ENCODE assay signal across 7 cellular contexts in the genomic region with DNA sequence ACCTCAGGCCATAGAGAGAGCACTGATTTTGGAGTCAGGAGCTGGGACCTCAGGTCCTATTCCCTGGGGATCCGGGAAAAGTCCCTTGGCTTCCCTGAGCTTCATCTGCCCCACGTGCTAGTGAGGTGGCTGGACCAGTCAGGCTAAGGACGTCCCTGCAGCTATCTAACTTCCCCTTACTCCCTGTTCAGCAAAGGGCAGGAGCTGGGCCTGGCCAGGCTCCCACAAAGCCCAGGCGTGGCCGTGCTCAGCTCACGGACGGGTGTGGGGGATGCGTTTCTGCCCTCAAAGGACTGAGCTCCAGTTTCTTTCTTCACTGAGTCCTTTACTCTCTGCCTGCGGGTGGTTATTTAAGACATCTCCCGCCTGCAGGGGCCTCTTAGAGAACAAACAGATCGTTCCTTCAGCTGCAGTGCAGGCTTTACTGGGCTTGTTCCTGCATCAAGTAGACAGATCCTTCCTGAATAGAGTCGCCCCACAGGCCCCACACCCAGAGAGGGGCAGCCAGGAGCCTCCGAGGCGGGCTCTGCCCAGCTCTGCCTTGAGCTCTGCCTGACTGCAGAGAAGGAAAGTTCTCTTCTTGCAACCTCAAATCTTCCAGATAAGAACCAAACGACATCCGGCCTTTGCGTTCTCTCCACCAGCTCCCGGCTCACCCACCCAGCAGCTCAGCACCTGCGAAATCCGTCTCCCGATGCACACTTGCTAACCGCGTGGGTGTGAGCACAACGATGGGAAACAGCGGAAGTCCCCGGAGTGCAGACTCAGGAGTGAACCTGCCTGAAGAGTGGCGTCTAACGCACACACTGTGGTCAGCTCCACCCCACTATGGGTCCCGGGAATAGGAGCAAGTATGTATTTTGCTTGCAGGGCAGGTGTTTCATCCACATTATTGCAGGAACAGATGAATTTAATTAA.
DNase-seq lines count a peak whose midpoint lies in the region; ATAC-seq, FAIRE-seq and TF ChIP-seq lines count a peak whose summit lies in the region.
"Not testable (repeated sequence)": the region's sequence is repeated elsewhere in the genome, so short reads cannot be mapped to it uniquely, and the experiment has no call there.

No MANE protein-coding gene starts in this region.

- H3K36me3 ChIP-seq in RWPE2 (ENCODE audit: low read depth); stomach smooth muscle (ENCODE audit: control insufficient read depth in 2 of 2, insufficient read depth in 2 of 2, low read length in 2 of 2): not testable (repeated sequence)

- WGBS in right cardiac atrium: 29% methylated on average over 14 of the region's 29 CpGs

- intact Hi-C loops in right cardiac atrium (cut with DNase I): not testable (repeated sequence)

- H3K9ac ChIP-seq in stomach smooth muscle (ENCODE audit: low read length in 2 of 2): not testable (repeated sequence)

- not testable (repeated sequence) for H3K9me3 ChIP-seq in RWPE2 (ENCODE audit: severe bottlenecking); right cardiac atrium (ENCODE audit: control insufficient read depth, low read length); stomach smooth muscle (ENCODE audit: control insufficient read depth in 2 of 2, low read length in 2 of 2)

- H3K4me3 Mint-ChIP-seq in activated CD8-positive, alpha-beta T cell treated with anti-CD3 and anti-CD28 coated beads, Interleukin-2, amount 10 ng/mL, durations not matched to agents 7 days and 5 days; neural crest cell: not testable (repeated sequence)

- not testable (repeated sequence) for H3K27ac ChIP-seq in RWPE2 (ENCODE audit: poor library complexity, severe bottlenecking); right cardiac atrium (ENCODE audit: low read length)
- peak overlapping the region; percentile 74 for H3K27ac ChIP-seq in stomach smooth muscle (ENCODE audit: low read length)

- not testable (repeated sequence) for DNase-seq in GM19239 (ENCODE audit: insufficient read length, low spot score); RWPE2 (ENCODE audit: low spot score); activated CD8-positive, alpha-beta T cell treated with anti-CD3 and anti-CD28 coated beads, Interleukin-2, amount 10 ng/mL, durations not matched to agents 7 days and 5 days; right cardiac atrium; neural crest cell (ENCODE audit: low read depth, low spot score)
- DNase-seq in choroid plexus epithelial cell (ENCODE audit: low read depth): peak; percentile 8

- not testable (repeated sequence) for H3K9me3 Mint-ChIP-seq in activated CD8-positive, alpha-beta T cell treated with anti-CD3 and anti-CD28 coated beads, Interleukin-2, amount 10 ng/mL, durations not matched to agents 7 days and 5 days (ENCODE audit: insufficient read depth); neural crest cell

- H3K4me1 ChIP-seq in RWPE2 (ENCODE audit: insufficient read depth, poor library complexity, severe bottlenecking); right cardiac atrium (ENCODE audit: control insufficient read depth, insufficient read depth, low read length): not testable (repeated sequence)
- H3K4me1 ChIP-seq in stomach smooth muscle (ENCODE audit: control insufficient read depth, insufficient read depth, low read length): peaks cover 19% of the 10 kb centered on the region

- H3K27me3 Mint-ChIP-seq in activated CD8-positive, alpha-beta T cell treated with anti-CD3 and anti-CD28 coated beads, Interleukin-2, amount 10 ng/mL, durations not matched to agents 7 days and 5 days (ENCODE audit: low read depth): peaks cover 11% of the 10 kb centered on the region
- H3K27me3 Mint-ChIP-seq in neural crest cell (ENCODE audit: low read depth): peaks cover 35% of the 10 kb centered on the region

- not testable (repeated sequence) for H3K4me1 Mint-ChIP-seq in activated CD8-positive, alpha-beta T cell treated with anti-CD3 and anti-CD28 coated beads, Interleukin-2, amount 10 ng/mL, durations not matched to agents 7 days and 5 days (ENCODE audit: low read depth)
- peaks cover 65% of the 10 kb centered on the region for H3K4me1 Mint-ChIP-seq in neural crest cell

- H3K27me3 ChIP-seq in RWPE2 (ENCODE audit: insufficient read depth, poor library complexity, severe bottlenecking); right cardiac atrium (ENCODE audit: control insufficient read depth, insufficient read depth); stomach smooth muscle (ENCODE audit: control insufficient read depth in 1 of 2, insufficient read depth in 2 of 2, low read length in 2 of 2): not testable (repeated sequence)

- POLR2A ChIA-PET in activated CD8-positive, alpha-beta T cell treated with anti-CD3 and anti-CD28 coated beads, Interleukin-2, amount 10 ng/mL, durations not matched to agents 7 days and 5 days (lab: Charles Lee): not testable (repeated sequence)

- CTCF ChIA-PET in activated CD8-positive, alpha-beta T cell treated with anti-CD3 and anti-CD28 coated beads, Interleukin-2, amount 10 ng/mL, durations not matched to agents 7 days and 5 days (lab: Charles Lee): not testable (repeated sequence)

- H3K27ac Mint-ChIP-seq in activated CD8-positive, alpha-beta T cell treated with anti-CD3 and anti-CD28 coated beads, Interleukin-2, amount 10 ng/mL, durations not matched to agents 7 days and 5 days: not testable (repeated sequence)
- peak overlapping the region; percentile 86 for H3K27ac Mint-ChIP-seq in neural crest cell (ENCODE audit: unreplicated experiment)

- peak; percentile 50 for ATAC-seq in RWPE2 (ENCODE audit: low read depth)
- ATAC-seq in activated CD8-positive, alpha-beta T cell treated with anti-CD3 and anti-CD28 coated beads, Interleukin-2, amount 10 ng/mL, durations not matched to agents 7 days and 5 days: peak; percentile 57
- ATAC-seq in right cardiac atrium: peak; percentile 77 to 85

- H3K36me3 Mint-ChIP-seq in activated CD8-positive, alpha-beta T cell treated with anti-CD3 and anti-CD28 coated beads, Interleukin-2, amount 10 ng/mL, durations not matched to agents 7 days and 5 days (ENCODE audit: low read depth); neural crest cell (ENCODE audit: low read depth): not testable (repeated sequence)

- not testable (repeated sequence) for H3K4me3 ChIP-seq in RWPE2 (ENCODE audit: severe bottlenecking); choroid plexus epithelial cell (ENCODE audit: low read depth, low read length); right cardiac atrium (ENCODE audit: low read length); stomach smooth muscle (ENCODE audit: low read length in 2 of 2)

- TF ChIP-seq CTCF in RWPE2 (IDR thresholded peaks at IDR 0.05; ENCODE audit: poor library complexity, severe bottlenecking); choroid plexus epithelial cell (conservative IDR thresholded peaks at IDR 0.05; ENCODE audit: low read depth, low read length); neural crest cell (conservative IDR thresholded peaks at IDR 0.05): not testable (repeated sequence)

- FAIRE-seq in GM19239 (lab: Jason Lieb, UNC): peak; percentile 78
